1 cellular context compared by ENCODE assay signal in genomic region chr12:124738636-124739467, GRCh38.
TF ChIP-seq lines count a peak whose summit lies in the region.

No MANE protein-coding gene starts in this region.

TF ChIP-seq in HepG2, 621 proteins besides CTCF, POLR2A, EP300 and RAD21 (continued from another document and continues in another):
- no peak for TF ChIP-seq KIAA2018 (CRISPR knock-in tag; IDR thresholded peaks at IDR 0.05; ENCODE audit: borderline replicate concordance)
- no peak for TF ChIP-seq KDM5A (IDR thresholded peaks at IDR 0.05; ENCODE audit: borderline replicate concordance, low read length)
- TF ChIP-seq BCL3 (CRISPR knock-in tag; IDR thresholded peaks at IDR 0.05) = no peak
- no peak for TF ChIP-seq THAP11 (CRISPR knock-in tag; IDR thresholded peaks at IDR 0.05)
- no peak for TF ChIP-seq ZFP36L2 (CRISPR knock-in tag; IDR thresholded peaks at IDR 0.05)
- no peak for TF ChIP-seq TERF1 (CRISPR knock-in tag; IDR thresholded peaks at IDR 0.05)
- TF ChIP-seq HNF4G (IDR thresholded peaks at IDR 0.05; ENCODE audit: borderline replicate concordance, low read depth, low read length) = no peak
- no peak for TF ChIP-seq HNF4G (CRISPR knock-in tag; IDR thresholded peaks at IDR 0.05; ENCODE audit: borderline replicate concordance, low read depth)
- no peak for TF ChIP-seq SNAPC2 (CRISPR knock-in tag; IDR thresholded peaks at IDR 0.05)
- TF ChIP-seq ZNF317 (CRISPR knock-in tag; IDR thresholded peaks at IDR 0.05) = no peak
- no peak for TF ChIP-seq NR1H2 (CRISPR knock-in tag; IDR thresholded peaks at IDR 0.05; ENCODE audit: borderline replicate concordance, low read depth)
- no peak for TF ChIP-seq REPIN1 (CRISPR knock-in tag; IDR thresholded peaks at IDR 0.05; ENCODE audit: borderline replicate concordance, low read depth)
- TF ChIP-seq ZNF672 (CRISPR knock-in tag; IDR thresholded peaks at IDR 0.05) = no peak
- TF ChIP-seq SOX13 (IDR thresholded peaks at IDR 0.05) = no peak
- peak in 1 of 2 experiments; percentile 64; a peak in 2 of 4 replicates for TF ChIP-seq SOX13 (CRISPR knock-in tag; conservative IDR thresholded peaks at IDR 0.05 in 1 of 2, IDR thresholded peaks at IDR 0.05 in 1 of 2)
- no peak for TF ChIP-seq TRIM22 (IDR thresholded peaks at IDR 0.05)
- TF ChIP-seq SP5 (CRISPR knock-in tag; IDR thresholded peaks at IDR 0.05; ENCODE audit: borderline replicate concordance, low read depth) = peak; percentile 50; the same call in 1 of the 2 replicates
- no peak for TF ChIP-seq NFE2 (CRISPR knock-in tag; IDR thresholded peaks at IDR 0.05)
- no peak for TF ChIP-seq ZNF275 (CRISPR knock-in tag; IDR thresholded peaks at IDR 0.05; ENCODE audit: borderline replicate concordance)
- peak; percentile 76; the same call in 1 of the 2 replicates for TF ChIP-seq TCF7 (IDR thresholded peaks at IDR 0.05; ENCODE audit: low read depth)
- no peak for TF ChIP-seq PHF5A (CRISPR knock-in tag; IDR thresholded peaks at IDR 0.05; ENCODE audit: low read depth, unreplicated experiment)
- no peak for TF ChIP-seq ZNF792 (CRISPR knock-in tag; IDR thresholded peaks at IDR 0.05)
- no peak for TF ChIP-seq JARID2 (CRISPR knock-in tag; IDR thresholded peaks at IDR 0.05; ENCODE audit: insufficient replicate concordance)
- TF ChIP-seq ZNF550 (CRISPR knock-in tag; IDR thresholded peaks at IDR 0.05; ENCODE audit: borderline replicate concordance) = no peak
- TF ChIP-seq SMARCE1 (IDR thresholded peaks at IDR 0.05; ENCODE audit: borderline replicate concordance) = no peak
- TF ChIP-seq GRHL1 (CRISPR knock-in tag; conservative IDR thresholded peaks at IDR 0.05) = no peak
- no peak for TF ChIP-seq ZNF274 (CRISPR knock-in tag; IDR thresholded peaks at IDR 0.05)
- no peak for TF ChIP-seq ZNF816 (CRISPR knock-in tag; IDR thresholded peaks at IDR 0.05; ENCODE audit: borderline replicate concordance)
- TF ChIP-seq GATAD1 (CRISPR knock-in tag; IDR thresholded peaks at IDR 0.05) = no peak
- no peak for TF ChIP-seq ZBTB49 (CRISPR knock-in tag; IDR thresholded peaks at IDR 0.05; ENCODE audit: borderline replicate concordance)
- TF ChIP-seq STAT5B (CRISPR knock-in tag; IDR thresholded peaks at IDR 0.05) = no peak
- no peak for TF ChIP-seq XRCC5 (optimal IDR thresholded peaks at IDR 0.05; ENCODE audit: low read length)
- TF ChIP-seq TCF7L2 (IDR thresholded peaks at IDR 0.05; ENCODE audit: low read depth, low read length) = 0 out of 2 replicates have a peak, but pooled peaks have one; percentile 41
- TF ChIP-seq IRF2 (CRISPR knock-in tag; IDR thresholded peaks at IDR 0.05) = no peak
- no peak for TF ChIP-seq ZNF878 (CRISPR knock-in tag; IDR thresholded peaks at IDR 0.05)
- no peak for TF ChIP-seq ZFP62 (CRISPR knock-in tag; IDR thresholded peaks at IDR 0.05)
- TF ChIP-seq ZNF331 (CRISPR knock-in tag; IDR thresholded peaks at IDR 0.05) = no peak
- TF ChIP-seq NFE2L1 (CRISPR knock-in tag; IDR thresholded peaks at IDR 0.05; ENCODE audit: borderline replicate concordance) = no peak
- TF ChIP-seq PCBP1 (IDR thresholded peaks at IDR 0.05; ENCODE audit: borderline replicate concordance, low read depth, low read length) = no peak
- TF ChIP-seq SMYD3 (CRISPR knock-in tag; IDR thresholded peaks at IDR 0.05) = no peak
- TF ChIP-seq ZNF354B (CRISPR knock-in tag; IDR thresholded peaks at IDR 0.05) = no peak
- TF ChIP-seq HDAC1 (CRISPR knock-in tag; IDR thresholded peaks at IDR 0.05) = peak; percentile 47; the same call in 1 of the 2 replicates
- TF ChIP-seq ZNF496 (CRISPR knock-in tag; IDR thresholded peaks at IDR 0.05; ENCODE audit: insufficient replicate concordance) = no peak
- TF ChIP-seq ZC3H4 (CRISPR knock-in tag; IDR thresholded peaks at IDR 0.05; ENCODE audit: borderline replicate concordance) = no peak
- no peak for TF ChIP-seq ZNF343 (CRISPR knock-in tag; IDR thresholded peaks at IDR 0.05)
- TF ChIP-seq ZNF264 (CRISPR knock-in tag; IDR thresholded peaks at IDR 0.05) = no peak
- TF ChIP-seq RFXAP (CRISPR knock-in tag; IDR thresholded peaks at IDR 0.05; ENCODE audit: borderline replicate concordance) = no peak
- no peak for TF ChIP-seq KDM5B (CRISPR knock-in tag; IDR thresholded peaks at IDR 0.05; ENCODE audit: borderline replicate concordance)
- TF ChIP-seq POGZ (CRISPR knock-in tag; IDR thresholded peaks at IDR 0.05) = no peak
- no peak for TF ChIP-seq ZBTB7A (CRISPR knock-in tag; IDR thresholded peaks at IDR 0.05)
- no peak for TF ChIP-seq ZNF335 (CRISPR knock-in tag; IDR thresholded peaks at IDR 0.05)
- no peak for TF ChIP-seq ZNF235 (CRISPR knock-in tag; IDR thresholded peaks at IDR 0.05; ENCODE audit: borderline replicate concordance)
- no peak for TF ChIP-seq ZBTB3 (CRISPR knock-in tag; IDR thresholded peaks at IDR 0.05; ENCODE audit: borderline replicate concordance, low read depth)
- TF ChIP-seq SRF (IDR thresholded peaks at IDR 0.05; ENCODE audit: low read depth, low read length) = no peak
- no peak for TF ChIP-seq ZNF451 (CRISPR knock-in tag; IDR thresholded peaks at IDR 0.05)
- no peak for TF ChIP-seq ZNF616 (CRISPR knock-in tag; IDR thresholded peaks at IDR 0.05; ENCODE audit: low read depth)
- TF ChIP-seq ZFP90 (CRISPR knock-in tag; IDR thresholded peaks at IDR 0.05; ENCODE audit: borderline replicate concordance) = no peak
- TF ChIP-seq FOSL2 (CRISPR knock-in tag; IDR thresholded peaks at IDR 0.05) = peak; percentile 94
- TF ChIP-seq ZC3H13 (CRISPR knock-in tag; IDR thresholded peaks at IDR 0.05) = no peak
- no peak for TF ChIP-seq MYNN (CRISPR knock-in tag; IDR thresholded peaks at IDR 0.05; ENCODE audit: low read depth)
- peak; percentile 52; the same call in 1 of the 2 replicates for TF ChIP-seq RXRA (CRISPR knock-in tag; IDR thresholded peaks at IDR 0.05)
